ENCODE assay signal across 6 cellular contexts in the genomic region with DNA sequence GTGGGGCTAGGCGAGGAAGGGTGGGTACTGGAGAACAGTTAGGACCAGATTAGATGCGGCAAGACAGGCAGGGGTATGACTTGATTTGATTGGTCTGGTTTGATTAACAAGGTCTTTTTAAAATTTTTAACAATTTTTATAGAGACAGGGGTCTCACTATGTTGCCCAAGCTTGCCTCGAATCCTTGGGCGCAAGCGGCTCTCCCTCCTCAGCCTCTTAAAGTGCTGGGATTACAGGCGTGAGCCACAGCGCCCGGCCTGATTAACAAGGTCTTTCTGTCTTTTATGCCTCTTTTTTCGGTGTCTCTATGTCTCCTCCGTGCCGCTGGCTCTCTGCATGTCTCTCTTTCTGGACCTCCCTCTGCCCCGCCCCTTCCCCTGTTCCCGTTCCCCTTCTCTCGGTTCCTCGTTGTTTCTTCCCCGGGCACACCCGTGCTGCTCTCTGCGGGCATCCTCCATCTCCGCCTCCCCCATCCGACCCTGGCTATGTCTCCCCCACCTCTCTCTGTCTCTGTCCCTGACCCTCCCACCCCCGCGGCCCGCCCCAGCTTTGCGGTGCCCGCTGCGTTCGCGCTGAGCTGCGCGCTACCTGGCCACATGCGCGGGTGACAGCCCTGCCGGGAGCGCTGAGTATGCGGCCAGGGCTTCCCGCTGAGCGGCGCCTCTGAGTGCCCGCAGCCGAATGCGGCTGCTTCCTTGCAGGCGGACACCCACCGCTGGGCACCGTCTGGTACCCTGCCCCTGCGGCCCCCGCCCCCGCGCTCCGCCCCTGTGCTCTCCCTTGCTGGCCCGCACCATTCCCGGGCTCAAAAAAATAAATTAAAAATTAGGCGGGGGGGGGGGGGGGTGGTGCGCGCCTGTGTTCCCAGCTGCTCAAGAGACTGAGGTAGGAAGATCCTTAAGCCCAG.
A peak's percentile ranks its signal among the peaks of the same experiment; 100 is the strongest.
DNase-seq lines count a peak whose midpoint lies in the region; ATAC-seq and TF ChIP-seq lines count a peak whose summit lies in the region.

No MANE protein-coding gene starts in this region.

- 0 out of 2 replicates have a peak, but pooled peaks have one; percentile 14 for TF ChIP-seq CTCF in Loucy (conservative IDR thresholded peaks at IDR 0.05; ENCODE audit: low read length)

- peak overlapping the region; percentile 64; the same call in 1 of the 2 replicates for H2AFZ ChIP-seq in Loucy (ENCODE audit: low read length)

- no peak for ATAC-seq in HG02678 (IDR thresholded peaks at IDR 0.05; ENCODE audit: unreplicated experiment)

- H3F3A ChIP-seq in Loucy (ENCODE audit: low read depth), result no peaks in the 10 kb centered on the region

- H3K79me2 ChIP-seq in Loucy (ENCODE audit: insufficient read depth, low read length), result no peaks in the 10 kb centered on the region

- H3K9ac ChIP-seq in Loucy (ENCODE audit: low read depth, low read length, poor library complexity, severe bottlenecking), result no peak overlapping the region

- H3K4me1 ChIP-seq in Loucy (ENCODE audit: insufficient read depth, low read length, poor library complexity, severe bottlenecking), result no peaks in the 10 kb centered on the region

- H3K9me2 ChIP-seq in Loucy (replicated peaks; ENCODE audit: low read depth, low read length), result no peaks in the 10 kb centered on the region

- peak overlapping the region; percentile 60 for H3K4me3 ChIP-seq in Loucy (ENCODE audit: low read length, poor library complexity, severe bottlenecking)

- no peaks in the 10 kb centered on the region for H3K9me3 ChIP-seq in Loucy (ENCODE audit: insufficient read depth, low read depth, low read length)

- no peaks in the 10 kb centered on the region for H3K36me3 ChIP-seq in Loucy (ENCODE audit: insufficient read depth, low read length)

- peaks cover 13% of the 10 kb centered on the region for H3K27me3 ChIP-seq in Loucy (ENCODE audit: insufficient read depth, low read length, poor library complexity, severe bottlenecking)

- no peaks in the 10 kb centered on the region for H4K20me1 ChIP-seq in Loucy (ENCODE audit: insufficient read depth, low read length, poor library complexity, severe bottlenecking)

- DNase-seq in Ammon's horn (ENCODE audit: low spot score) (peak; percentile 55), left kidney (ENCODE audit: low read depth, low spot score) (peak; percentile 59), EL (no peak)
- peak; percentile 28 for DNase-seq in activated T-cell treated with anti-CD3 and anti-CD28 coated beads, Interleukin-2, amount 50 U/mL, for 1 hour

- H3K4me2 ChIP-seq in Loucy (ENCODE audit: low read depth, low read length, poor library complexity, severe bottlenecking), result peak overlapping the region; percentile 54
